24 cellular contexts compared by ENCODE assay signal in genomic region chr7:157522189-157522588, GRCh38.
DNase-seq lines count a peak whose midpoint lies in the region; ATAC-seq and TF ChIP-seq lines count a peak whose summit lies in the region.
"Had no signal": no experiment of that assay in that cellular context is flagged by ENCODE, and none has a peak within 500 bp of the region (broad histone marks: within the 10 kb centered on the region; RNA-seq: fewer than 3 reads in every experiment).

No MANE protein-coding gene starts in this region.

- H3K4me3 Mint-ChIP-seq in endothelial cell (ENCODE audit: unreplicated experiment) = peak overlapping the region; percentile 39
- H3K4me3 Mint-ChIP-seq: activated naive CD8-positive, alpha-beta T cell; central memory CD8-positive, alpha-beta T cell; IgD-negative memory B cell; nephron progenitor cell had no signal

- no peaks in the 10 kb centered on the region for H3K4me1 ChIP-seq in Peyer's patch
- H3K4me1 ChIP-seq: BE2C, left lung, transverse colon had no signal

- no peaks in the 10 kb centered on the region for H3K4me1 Mint-ChIP-seq in endothelial cell (ENCODE audit: unreplicated experiment)
- H3K4me1 Mint-ChIP-seq: central memory CD8-positive, alpha-beta T cell had no signal

- no peaks in the 10 kb centered on the region for H3K9me3 ChIP-seq in Peyer's patch
- H3K9me3 ChIP-seq: BE2C, left lung, mucosa of descending colon, transverse colon had no signal

- no peak for TF ChIP-seq POLR2A in Peyer's patch (IDR thresholded peaks at IDR 0.05)

- H3K9me3 Mint-ChIP-seq in endothelial cell (ENCODE audit: unreplicated experiment) = peaks cover 46% of the 10 kb centered on the region
- H3K9me3 Mint-ChIP-seq: central memory CD8-positive, alpha-beta T cell; nephron progenitor cell had no signal

- ATAC-seq in sciatic nerve = no peak
- ATAC-seq in esophagus mucosa = no peak
- ATAC-seq: left lung, mucosa of descending colon had no signal

- intact Hi-C loops in sciatic nerve (cut with DNase I) = loop anchor here (5.0 kb wide), 1 partner anchor 1250 kb away; no protein-coding TSS in a partner anchor

- H3K27me3 ChIP-seq in Peyer's patch = no peaks in the 10 kb centered on the region
- H3K27me3 ChIP-seq: BE2C, transverse colon had no signal

- H3K4me3 ChIP-seq in Peyer's patch = no peak overlapping the region
- H3K4me3 ChIP-seq: GM23248, left lung, mucosa of descending colon, transverse colon had no signal

- peak; percentile 55 for DNase-seq in activated effector memory CD4-positive, alpha-beta T cell treated with anti-CD3 and anti-CD28 coated beads, Interleukin-2, amount 50 U/mL, for 16 hours
- no peak for DNase-seq in activated effector memory CD4-positive, alpha-beta T cell treated with Interleukin-2 at 50 U/mL for 16 hours
- peak in 2 of 3 donors; percentile 11 to 18 for DNase-seq in Peyer's patch
- no peak for DNase-seq in endothelial cell (ENCODE audit: low spot score)
- peak; percentile 40 for DNase-seq in sciatic nerve (ENCODE audit: low spot score)
- no peak for DNase-seq in NCI-H510A (lab: John Stamatoyannopoulos, UW)
- no peak for DNase-seq in NCI-H187 (lab: John Stamatoyannopoulos, UW)
- DNase-seq: activated CD4-positive, alpha-beta T cell treated with anti-CD3 and anti-CD28 coated beads, Interleukin-2, amount 50 U/mL, for 1 hour; BE2C; GF-D8; GM23248; NCI-H1105 treated with DMSO at 0.1 percent for 48 hours; NCI-H446; nephron progenitor cell; OCI-M1; SHP77; T1000; transverse colon had no signal

- no peak overlapping the region for H3K27ac ChIP-seq in Peyer's patch
- H3K27ac ChIP-seq: GM23248, left lung, transverse colon had no signal

- TF ChIP-seq CTCF in Peyer's patch (IDR thresholded peaks at IDR 0.05) (no peak), endothelial cell (IDR thresholded peaks at IDR 0.05; ENCODE audit: unreplicated experiment) (no peak)

- H3K36me3 ChIP-seq in Peyer's patch = no peaks in the 10 kb centered on the region
- H3K36me3 ChIP-seq: BE2C, left lung, transverse colon had no signal

- H3K27ac Mint-ChIP-seq in endothelial cell (ENCODE audit: unreplicated experiment) = peak overlapping the region; percentile 75
- H3K27ac Mint-ChIP-seq: activated naive CD8-positive, alpha-beta T cell; IgD-negative memory B cell; nephron progenitor cell had no signal

- peaks cover 17% of the 10 kb centered on the region for H3K27me3 Mint-ChIP-seq in endothelial cell (ENCODE audit: unreplicated experiment)
- H3K27me3 Mint-ChIP-seq: IgD-negative memory B cell had no signal

- H3K36me3 Mint-ChIP-seq in endothelial cell (ENCODE audit: low read depth, unreplicated experiment) = peaks cover 32% of the 10 kb centered on the region
- H3K36me3 Mint-ChIP-seq: activated naive CD8-positive, alpha-beta T cell; IgD-negative memory B cell had no signal

Comparison
In these comparisons a context has a peak if more than half of its experiments do, and no peak if none do; other contexts are left out.
1. DNase-seq: peak in activated effector memory CD4-positive, alpha-beta T cell treated with anti-CD3 and anti-CD28 coated beads, Interleukin-2, amount 50 U/mL, for 16 hours (single experiment), Peyer's patch (2 of 3) and sciatic nerve (single experiment); none in activated effector memory CD4-positive, alpha-beta T cell treated with Interleukin-2 at 50 U/mL for 16 hours (single experiment), endothelial cell (single experiment), NCI-H510A (single experiment) and NCI-H187 (0 of 2).